14 cellular contexts compared by ENCODE assay signal in the genomic region with DNA sequence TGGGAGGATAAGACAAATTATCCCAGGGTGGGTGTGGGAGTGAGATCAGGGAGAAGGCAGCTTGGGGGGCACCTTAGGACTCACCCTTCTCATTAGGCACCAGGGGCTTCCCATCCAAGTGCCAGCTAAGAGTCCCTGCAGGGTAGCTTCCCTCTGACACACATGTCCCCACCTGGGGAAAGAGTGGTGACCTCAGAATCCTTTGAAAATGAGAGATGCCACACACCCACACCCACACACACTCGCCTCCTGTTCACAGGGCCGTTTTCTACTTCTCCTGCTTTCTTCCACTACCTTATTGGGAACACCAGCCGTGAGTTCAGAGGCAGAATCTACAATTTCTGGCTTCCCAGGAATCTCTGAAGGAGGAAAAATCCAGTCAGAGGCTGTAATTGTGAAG. TPM values are rescaled to one million over a fixed set of nuclear protein-coding genes. Genes with fewer than 3 reads are reported as not detected.
DNase-seq lines count a peak whose midpoint lies in the region; ATAC-seq, FAIRE-seq and TF ChIP-seq lines count a peak whose summit lies in the region.
"Had no signal": no experiment of that assay in that cellular context is flagged by ENCODE, and none has a peak within 500 bp of the region (broad histone marks: within the 10 kb centered on the region; RNA-seq: fewer than 3 reads in every experiment).

No MANE protein-coding gene starts in this region.

- intact Hi-C loops in CD4-positive, alpha-beta T cell (cut with DNase I, micrococcal nuclease) = no loop called here
- intact Hi-C loops in kidney (cut with DNase I) = no loop called here

- no peaks in the 10 kb centered on the region for H3K27me3 Mint-ChIP-seq in CD4-positive, alpha-beta T cell

- peaks cover 8 to 26% of the 10 kb centered on the region in 2 donors for H3K36me3 ChIP-seq in kidney (ENCODE audit: control insufficient read depth in 1 of 2, insufficient read depth in 2 of 2, low read length in 2 of 2)

- POLR2A ChIA-PET in CD4-positive, alpha-beta T cell (lab: Charles Lee) = interaction anchor here (8.1 kb wide), 1 partner anchor 10 kb away, joined by 242 read pairs; a partner anchor contains a TSS

- CTCF ChIA-PET in CD4-positive, alpha-beta T cell (lab: Charles Lee) = no interaction called here

- no peaks in the 10 kb centered on the region for H3K9me3 ChIP-seq in CD4-positive, alpha-beta T cell (ENCODE audit: control insufficient read depth, low read length)
- no peaks in the 10 kb centered on the region for H3K9me3 ChIP-seq in kidney (ENCODE audit: control insufficient read depth in 1 of 2, low read length in 2 of 2)

- 0 out of 2 replicates have a peak, but pooled peaks have one; percentile 9 for TF ChIP-seq POLR2A in Raji (IDR thresholded peaks at IDR 0.05; ENCODE audit: insufficient read depth, low read depth, low read length)

- no peak for ATAC-seq in CD4-positive, alpha-beta T cell (ENCODE audit: poor library complexity)
- ATAC-seq in HG03469 (IDR thresholded peaks at IDR 0.05; ENCODE audit: unreplicated experiment) = no peak
- ATAC-seq in GM19351 (IDR thresholded peaks at IDR 0.05; ENCODE audit: unreplicated experiment) = no peak
- no peak for ATAC-seq in GM19328 (IDR thresholded peaks at IDR 0.05; ENCODE audit: unreplicated experiment)
- ATAC-seq: PC-3 had no signal

- H3K27ac Mint-ChIP-seq in CD4-positive, alpha-beta T cell = peak overlapping the region; percentile 44
- H3K27ac Mint-ChIP-seq: T-helper 1 cell treated with Interleukin-12 subunit alpha and Interleukin-12 subunit beta and Interleukin-4 antibody, amounts not matched to agents 30 μg/mL and 1 μg/mL, for 36 hours had no signal

- H3K4me1 Mint-ChIP-seq in CD4-positive, alpha-beta T cell (ENCODE audit: low read depth) = peaks cover 49% of the 10 kb centered on the region

- FAIRE-seq in kidney (lab: Jason Lieb, UNC) = no peak

- no peak overlapping the region for H3K9ac ChIP-seq in kidney (ENCODE audit: low read length in 2 of 2)

- peaks cover 15% of the 10 kb centered on the region in 2 donors for H3K4me1 ChIP-seq in kidney (ENCODE audit: control insufficient read depth in 1 of 2, insufficient read depth in 1 of 2, low read depth in 1 of 2, low read length in 2 of 2)

- peak overlapping the region; percentile 2 for H3K27ac ChIP-seq in CD4-positive, alpha-beta T cell (ENCODE audit: low read depth, low read length)
- H3K27ac ChIP-seq in kidney (ENCODE audit: low read depth in 2 of 2, low read length in 2 of 2) (peak overlapping the region in 1 of 2 donors; percentile 48), skin epidermis (peak overlapping the region in 12 of 21 experiments; percentile 8 to 78 (median 44))

- no peak overlapping the region for H3K4me3 Mint-ChIP-seq in CD4-positive, alpha-beta T cell
- H3K4me3 Mint-ChIP-seq: T-helper 1 cell treated with Interleukin-12 subunit alpha and Interleukin-12 subunit beta and Interleukin-4 antibody, amounts not matched to agents 30 μg/mL and 1 μg/mL, for 36 hours had no signal

- H3K4me3 ChIP-seq in kidney (ENCODE audit: low read length in 2 of 2) (no peak overlapping the region), skin epidermis (no peak overlapping the region)

- TF ChIP-seq CTCF in CD4-positive, alpha-beta T cell (IDR thresholded peaks at IDR 0.05) = no peak
- no peak for TF ChIP-seq CTCF in kidney (IDR thresholded peaks at IDR 0.05; ENCODE audit: borderline replicate concordance, extremely low read depth, insufficient read depth)

- H3K27me3 ChIP-seq in CD4-positive, alpha-beta T cell (ENCODE audit: control insufficient read depth, insufficient read depth, low read length) = no peaks in the 10 kb centered on the region

- DNase-seq in CD4-positive, alpha-beta T cell = no peak
- DNase-seq in kidney = peak; percentile 18
- DNase-seq: activated CD4-positive, alpha-beta T cell treated with anti-CD3 and anti-CD28 coated beads for 48 hours; Kasumi-1; NCI-H187; NCI-H524; PC-3 had no signal

- peaks cover 81% of the 10 kb centered on the region for H3K36me3 Mint-ChIP-seq in CD4-positive, alpha-beta T cell (ENCODE audit: low read depth)

- H3K9me3 Mint-ChIP-seq in CD4-positive, alpha-beta T cell = no peaks in the 10 kb centered on the region
- H3K9me3 Mint-ChIP-seq: CD8-positive, alpha-beta memory T cell; T-helper 1 cell treated with Interleukin-12 subunit alpha and Interleukin-12 subunit beta and Interleukin-4 antibody, amounts not matched to agents 30 μg/mL and 1 μg/mL, for 36 hours had no signal

RNA-seq across cellular contexts. Expression of a gene that starts 1.0 kb away (rescaled TPM):
- total RNA-seq in CD4-positive, alpha-beta T cell = 10 to 100 TPM; 23.5 to 27.0 TPM
- total RNA-seq in kidney = 13.0 TPM
- 7.1 TPM for polyA plus RNA-seq in kidney (ENCODE audit: insufficient read depth, low read depth, low replicate concordance)
- polyA plus RNA-seq: CD8-positive, alpha-beta memory T cell had no signal

RNA-seq across cellular contexts. Expression of a gene that starts 4.8 kb away (rescaled TPM):
- total RNA-seq in CD4-positive, alpha-beta T cell = 1 to 10 TPM; 9.6 to 9.9 TPM
- total RNA-seq in kidney = 74.1 TPM
- 208 TPM for polyA plus RNA-seq in kidney (ENCODE audit: insufficient read depth, low read depth, low replicate concordance)

RNA-seq across cellular contexts. Expression of a gene that starts 7.0 kb away (rescaled TPM):
- total RNA-seq in CD4-positive, alpha-beta T cell = 10 to 100 TPM; 62.0 to 65.6 TPM
- 87.3 TPM for total RNA-seq in kidney
- polyA plus RNA-seq in kidney (ENCODE audit: insufficient read depth, low read depth, low replicate concordance) = 34.6 TPM

RNA-seq across cellular contexts. Expression of a gene that starts 7.1 kb away (rescaled TPM):
- total RNA-seq in CD4-positive, alpha-beta T cell = 10 to 100 TPM; 13.2 to 13.3 TPM
- total RNA-seq in kidney = 58.9 TPM
- polyA plus RNA-seq in kidney (ENCODE audit: insufficient read depth, low read depth, low replicate concordance) = 87.1 TPM

RNA-seq across cellular contexts. Expression of a gene that starts 9.4 kb away (rescaled TPM):
- 100 to 1,000 TPM; 190 to 202 TPM for total RNA-seq in CD4-positive, alpha-beta T cell
- total RNA-seq in kidney = 28.1 TPM
- polyA plus RNA-seq in kidney (ENCODE audit: insufficient read depth, low read depth, low replicate concordance) = 6.2 TPM
